29 cellular contexts compared by ENCODE assay signal in the genomic region with DNA sequence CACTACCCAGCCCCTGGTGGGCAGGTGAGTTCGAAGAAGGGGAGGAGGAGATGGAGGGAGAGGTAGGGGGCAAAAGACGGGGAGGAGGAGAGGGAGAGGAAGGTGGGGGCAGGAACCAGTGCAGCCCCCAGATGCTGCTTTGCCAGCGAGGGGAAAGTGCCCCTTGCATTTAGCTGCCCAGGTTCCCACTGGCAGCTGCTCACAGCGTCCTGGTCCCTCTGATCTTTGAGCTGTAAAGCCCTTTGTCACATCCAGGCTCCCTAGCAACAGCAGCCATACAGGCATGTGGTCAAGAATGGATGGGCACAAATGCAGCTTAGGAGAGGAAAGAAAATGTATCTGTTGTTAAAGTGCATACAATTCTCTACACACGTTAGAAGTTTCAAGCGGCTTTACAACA.
DNase-seq lines count a peak whose midpoint lies in the region; ATAC-seq, FAIRE-seq and TF ChIP-seq lines count a peak whose summit lies in the region.
"Had no signal": no experiment of that assay in that cellular context is flagged by ENCODE, and none has a peak within 500 bp of the region (broad histone marks: within the 10 kb centered on the region; RNA-seq: fewer than 3 reads in every experiment).

No MANE protein-coding gene starts in this region.

- H3K23me2 ChIP-seq in H1 (ENCODE audit: low read depth, low read length) = no peaks in the 10 kb centered on the region; the same call in 1 of the 2 replicates

- no peak overlapping the region for H3K23ac ChIP-seq in H1 (ENCODE audit: insufficient read length)
- H3K23ac ChIP-seq in neuronal stem cell (ENCODE audit: low read depth, low read length, poor library complexity) = no peak overlapping the region

- H4K20me1 ChIP-seq in DOHH2 (ENCODE audit: control insufficient read depth, insufficient read depth, low read depth, low read length) (no peaks in the 10 kb centered on the region), H1 (replicated peaks in 1 of 2; ENCODE audit: control insufficient read depth in 1 of 2, insufficient read depth in 2 of 2, low read length in 2 of 2) (no peaks in the 10 kb centered on the region)

- no peak for TF ChIP-seq EP300 in H1 (IDR thresholded peaks at IDR 0.05; ENCODE audit: borderline replicate concordance in 1 of 2, low read depth in 2 of 2, low read length in 2 of 2)

- no peak overlapping the region for H2BK5ac ChIP-seq in H1 (ENCODE audit: low read depth, low read length)
- no peak overlapping the region for H2BK5ac ChIP-seq in neuronal stem cell (ENCODE audit: low read length)

- WGBS in H1 (ENCODE audit: extremely low coverage in 1 of 2, insufficient coverage in 1 of 2, insufficient read length in 1 of 2, insufficient replicate concordance in 2 of 2, low coverage in 1 of 2, low lambda C conversion rate in 2 of 2, missing lambda C conversion rate in 1 of 2), 2 experiments = 81 to 100% methylated on average over 1 to 6 of the region's 6 CpGs
- no CpG with 5 or more reads among the region's 6 CpGs for WGBS in neuronal stem cell (ENCODE audit: extremely low coverage in 2 of 2, insufficient read length in 2 of 2, insufficient replicate concordance in 1 of 2), 2 donors

- H3K4me1 ChIP-seq in DOHH2 (ENCODE audit: control insufficient read depth, low read length) = peaks cover 54% of the 10 kb centered on the region
- H3K4me1 ChIP-seq in H1 (replicated peaks in 1 of 4; ENCODE audit: control insufficient read depth in 3 of 4, insufficient read depth in 4 of 4, low read length in 3 of 4) = peaks cover 0 to 5% (median 3%) of the 10 kb centered on the region in 4 experiments; a peak in 3 of 7 replicates
- H3K4me1 ChIP-seq in neuronal stem cell (ENCODE audit: control insufficient read depth in 2 of 2, insufficient read depth in 1 of 2, low read depth in 1 of 2, low read length in 2 of 2) = peaks cover 0 to 7% of the 10 kb centered on the region in 2 donors
- H3K4me1 ChIP-seq: colonic mucosa had no signal

- H2BK120ac ChIP-seq in H1 (replicated peaks; ENCODE audit: low read depth, low read length) = no peak overlapping the region
- no peak overlapping the region for H2BK120ac ChIP-seq in neuronal stem cell (ENCODE audit: low read depth, low read length)

- no peak for DNase-seq in activated CD8-positive, alpha-beta T cell treated with anti-CD3 and anti-CD28 coated beads, Interleukin-2, amount 10 ng/mL, durations not matched to agents 7 days and 5 days
- no peak for DNase-seq in activated CD8-positive, alpha-beta T cell treated with anti-CD3 and anti-CD28 coated beads for 36 hours
- DNase-seq in H1 (ENCODE audit: low read depth in 1 of 2, low spot score in 2 of 2) (no peak), neuronal stem cell (ENCODE audit: low spot score) (no peak), caudate nucleus (lab: John Stamatoyannopoulos, UW) (no peak), dedifferentiated amniotic fluid mesenchymal stem cell (ENCODE audit: extremely low spot score) (no peak)
- DNase-seq: activated CD4-positive, CD25-positive, alpha-beta regulatory T cell treated with anti-CD3 and anti-CD28 coated beads, Interleukin-2, amount 50 U/mL, for 72 hours; activated CD8-positive, alpha-beta memory T cell treated with anti-CD3 and anti-CD28 coated beads, Interleukin-2, amount 10 ng/mL, durations not matched to agents 7 days and 5 days; activated naive CD4-positive, alpha-beta T cell treated with anti-CD3 and anti-CD28 coated beads, Interleukin-2, amount 10 ng/mL, durations not matched to agents 7 days and 5 days; anterior cingulate cortex; C1 segment of cervical spinal cord; colonic mucosa; effector memory CD4-positive, alpha-beta T cell; erythroblast; glutamatergic neuron; HCEC 1CT; NCI-H2171 treated with DMSO at 0.1 percent for 48 hours; NCI-H510A treated with DMSO at 0.1 percent for 48 hours; nephron progenitor cell; Peyer's patch; spleen; substantia nigra; upper lobe of right lung had no signal

- no peak for TF ChIP-seq RAD21 in H1 (IDR thresholded peaks at IDR 0.05 in 1 of 2, conservative IDR thresholded peaks at IDR 0.05 in 1 of 2; ENCODE audit: low read depth in 2 of 2, low read length in 2 of 2)

- peaks cover 8% of the 10 kb centered on the region for H3K9me3 Mint-ChIP-seq in activated CD8-positive, alpha-beta T cell treated with anti-CD3 and anti-CD28 coated beads, Interleukin-2, amount 10 ng/mL, durations not matched to agents 7 days and 5 days (ENCODE audit: insufficient read depth)
- peaks cover 4% of the 10 kb centered on the region for H3K9me3 Mint-ChIP-seq in activated CD8-positive, alpha-beta T cell treated with anti-CD3 and anti-CD28 coated beads for 36 hours
- H3K9me3 Mint-ChIP-seq: activated naive CD4-positive, alpha-beta T cell treated with anti-CD3 and anti-CD28 coated beads, Interleukin-2, amount 10 ng/mL, durations not matched to agents 7 days and 5 days had no signal

- H3K4me3 ChIP-seq in DOHH2 (ENCODE audit: low read length) = 0 out of 2 replicates have a peak overlapping the region, but pooled peaks have one; percentile 71
- H3K4me3 ChIP-seq in H1 (ENCODE audit: extremely low read depth in 1 of 4, insufficient read depth in 2 of 4, low read depth in 3 of 4, low read length in 4 of 4) = no peak overlapping the region
- H3K4me3 ChIP-seq in neuronal stem cell (ENCODE audit: low read length in 2 of 2) = no peak overlapping the region
- H3K4me3 ChIP-seq: colonic mucosa, GM12878, Peyer's patch, right atrium auricular region, spleen, upper lobe of right lung had no signal

- H4K91ac ChIP-seq in H1 (replicated peaks; ENCODE audit: insufficient read length, low read length) = no peak overlapping the region
- no peak overlapping the region for H4K91ac ChIP-seq in neuronal stem cell (ENCODE audit: low read depth, low read length, poor library complexity)

- H3K27me3 ChIP-seq in DOHH2 (ENCODE audit: control insufficient read depth, low read length) = no peaks in the 10 kb centered on the region
- peaks cover 0 to 10% (median 6%) of the 10 kb centered on the region in 4 experiments; a peak in 2 of 7 replicates for H3K27me3 ChIP-seq in H1 (replicated peaks in 1 of 4; ENCODE audit: control insufficient read depth in 3 of 4, extremely low read depth in 1 of 4, insufficient read depth in 3 of 4, low read length in 3 of 4)
- H3K27me3 ChIP-seq in neuronal stem cell (ENCODE audit: control insufficient read depth in 3 of 3, insufficient read depth in 3 of 3, low read depth in 1 of 3, low read length in 3 of 3) = peaks cover 0 to 12% (median 0%) of the 10 kb centered on the region in 3 experiments
- H3K27me3 ChIP-seq: colonic mucosa, Peyer's patch, right atrium auricular region, spleen, upper lobe of right lung had no signal

- no peak overlapping the region for H3K9ac ChIP-seq in H1 (replicated peaks in 1 of 4; ENCODE audit: extremely low read depth in 1 of 4, low read depth in 3 of 4, low read length in 3 of 4)
- no peak overlapping the region for H3K9ac ChIP-seq in neuronal stem cell (ENCODE audit: low read depth, low read length, poor library complexity)
- H3K9ac ChIP-seq: KMS-11 had no signal

- H2AFZ ChIP-seq in H1 (ENCODE audit: low read length) (no peak overlapping the region), neuronal stem cell (ENCODE audit: low read length) (no peak overlapping the region)

- H4K5ac ChIP-seq in H1 (ENCODE audit: insufficient read length, low read depth, low read length) = no peak overlapping the region

- H3K4me2 ChIP-seq in DOHH2 (ENCODE audit: low read length) (peak overlapping the region; percentile 95), H1 (ENCODE audit: insufficient read depth in 1 of 2, low read depth in 2 of 2, low read length in 2 of 2) (no peak overlapping the region), neuronal stem cell (ENCODE audit: insufficient read depth, low read length, poor library complexity, severe bottlenecking) (no peak overlapping the region)
- H3K4me2 ChIP-seq: KMS-11 had no signal

- H2AK5ac ChIP-seq in H1 (ENCODE audit: low read depth, low read length) (0 out of 2 replicates have a peak overlapping the region, but pooled peaks have one; percentile 7), neuronal stem cell (ENCODE audit: low read depth, low read length) (peak overlapping the region; percentile 12)

- POLR2A ChIA-PET in activated CD8-positive, alpha-beta T cell treated with anti-CD3 and anti-CD28 coated beads, Interleukin-2, amount 10 ng/mL, durations not matched to agents 7 days and 5 days (lab: Charles Lee) = interaction anchor here (2.1 kb wide), 1 partner anchor 12 kb away, joined by 6 read pairs; no protein-coding TSS in a partner anchor
- POLR2A ChIA-PET in activated CD8-positive, alpha-beta T cell treated with anti-CD3 and anti-CD28 coated beads for 36 hours (lab: Charles Lee) = interaction anchor here (0.6 kb wide), 1 partner anchor 9 kb away, joined by 4 read pairs; no protein-coding TSS in a partner anchor
- POLR2A ChIA-PET in H1 (lab: Charles Lee; ENCODE audit: partially characterized antibody) = interaction anchor here (0.8 to 1.0 kb wide), 2 partner anchors 17 to 69 kb away, joined by 3 read pairs; no protein-coding TSS in a partner anchor

- TF ChIP-seq POLR2A in H1 (IDR thresholded peaks at IDR 0.05; ENCODE audit: control extremely low read depth in 1 of 2, low read depth in 2 of 2, low read length in 2 of 2) = no peak
- no peak for TF ChIP-seq POLR2A in GM18505 (IDR thresholded peaks at IDR 0.05; ENCODE audit: borderline replicate concordance, extremely low read depth, insufficient read depth, insufficient read length)

- CTCF ChIA-PET in activated CD8-positive, alpha-beta T cell treated with anti-CD3 and anti-CD28 coated beads, Interleukin-2, amount 10 ng/mL, durations not matched to agents 7 days and 5 days (lab: Charles Lee) = interaction anchor here (1.0 to 1.4 kb wide), 3 partner anchors 12 to 433 kb away, joined by 3 to 6 read pairs (median 5); no protein-coding TSS in a partner anchor
- CTCF ChIA-PET in activated CD8-positive, alpha-beta T cell treated with anti-CD3 and anti-CD28 coated beads for 36 hours (lab: Charles Lee) = no interaction called here
- CTCF ChIA-PET in H1 (lab: Charles Lee; ENCODE audit: partially characterized antibody) = interaction anchor here (0.8 to 2.1 kb wide), 7 partner anchors 10 to 383 kb away, joined by 3 to 6 read pairs (median 4); no protein-coding TSS in a partner anchor

- H2BK20ac ChIP-seq in H1 (ENCODE audit: low read length) = no peak overlapping the region

- no peak overlapping the region for H3K56ac ChIP-seq in H1 (replicated peaks; ENCODE audit: insufficient read length, low read depth, low read length)

- peak overlapping the region; percentile 98; the same call in 1 of the 2 replicates for H3K27ac ChIP-seq in DOHH2 (ENCODE audit: low read depth, low read length)
- no peak overlapping the region for H3K27ac ChIP-seq in H1 (ENCODE audit: low read depth, low read length)
- no peak overlapping the region for H3K27ac ChIP-seq in neuronal stem cell (replicated peaks; ENCODE audit: low read length)
- H3K27ac ChIP-seq in caudate nucleus (ENCODE audit: low read depth, low read length) = no peak overlapping the region
- H3K27ac ChIP-seq: colonic mucosa, KMS-11, right atrium auricular region, upper lobe of right lung had no signal

- H3K36me3 Mint-ChIP-seq in activated CD8-positive, alpha-beta T cell treated with anti-CD3 and anti-CD28 coated beads, Interleukin-2, amount 10 ng/mL, durations not matched to agents 7 days and 5 days (ENCODE audit: low read depth) = peaks cover 11% of the 10 kb centered on the region
- no peaks in the 10 kb centered on the region for H3K36me3 Mint-ChIP-seq in activated CD8-positive, alpha-beta T cell treated with anti-CD3 and anti-CD28 coated beads for 36 hours (ENCODE audit: low read depth)
- H3K36me3 Mint-ChIP-seq: activated CD8-positive, alpha-beta memory T cell treated with anti-CD3 and anti-CD28 coated beads, Interleukin-2, amount 10 ng/mL, durations not matched to agents 7 days and 5 days had no signal

- H2BK15ac ChIP-seq in H1 (ENCODE audit: low read length) (no peak overlapping the region), neuronal stem cell (ENCODE audit: low read length) (no peak overlapping the region)

- H3K9me3 ChIP-seq in DOHH2 (ENCODE audit: control insufficient read depth, insufficient read depth, low read length) (no peaks in the 10 kb centered on the region), H1 (ENCODE audit: insufficient read depth in 2 of 2, low read depth in 1 of 2, low read length in 1 of 2) (no peaks in the 10 kb centered on the region), neuronal stem cell (replicated peaks in 1 of 2; ENCODE audit: control insufficient read depth in 2 of 2, insufficient read depth in 1 of 2, low read depth in 1 of 2, low read length in 2 of 2) (peaks cover 2% of the 10 kb centered on the region in 2 donors)
- H3K9me3 ChIP-seq: colonic mucosa, Peyer's patch, upper lobe of right lung had no signal

- H2BK12ac ChIP-seq in H1 (ENCODE audit: low read depth, low read length) (peak overlapping the region; percentile 12; the same call in 1 of the 2 replicates), neuronal stem cell (ENCODE audit: low read length) (no peak overlapping the region)

- no peak for FAIRE-seq in H1 (lab: Jason Lieb, UNC)
- FAIRE-seq: GM12878, keratinocyte had no signal

- H3F3A ChIP-seq in DOHH2 (ENCODE audit: control insufficient read depth, insufficient read depth) = peaks cover 22% of the 10 kb centered on the region

- H3K36me3 ChIP-seq in DOHH2 (ENCODE audit: control insufficient read depth, low read length) (peaks cover 8% of the 10 kb centered on the region; the same call in 1 of the 2 replicates), H1 (ENCODE audit: control insufficient read depth in 2 of 4, insufficient read depth in 4 of 4, low read length in 3 of 4) (no peaks in the 10 kb centered on the region), neuronal stem cell (replicated peaks in 1 of 2; ENCODE audit: control insufficient read depth in 2 of 2, insufficient read depth in 2 of 2, low read length in 2 of 2) (no peaks in the 10 kb centered on the region)
- H3K36me3 ChIP-seq: colonic mucosa, Peyer's patch, right atrium auricular region, spleen, upper lobe of right lung had no signal

- H3K4ac ChIP-seq in H1 (replicated peaks; ENCODE audit: insufficient read length, low read depth, low read length) (no peak overlapping the region), neuronal stem cell (ENCODE audit: low read length) (no peak overlapping the region)

- peaks cover 44% of the 10 kb centered on the region for H3K4me1 Mint-ChIP-seq in activated CD8-positive, alpha-beta T cell treated with anti-CD3 and anti-CD28 coated beads, Interleukin-2, amount 10 ng/mL, durations not matched to agents 7 days and 5 days (ENCODE audit: low read depth)
- H3K4me1 Mint-ChIP-seq in activated CD8-positive, alpha-beta T cell treated with anti-CD3 and anti-CD28 coated beads for 36 hours (ENCODE audit: low read depth) = peaks cover 37% of the 10 kb centered on the region

- no peak overlapping the region for H3K4me3 Mint-ChIP-seq in activated CD8-positive, alpha-beta T cell treated with anti-CD3 and anti-CD28 coated beads, Interleukin-2, amount 10 ng/mL, durations not matched to agents 7 days and 5 days
- no peak overlapping the region for H3K4me3 Mint-ChIP-seq in activated CD8-positive, alpha-beta T cell treated with anti-CD3 and anti-CD28 coated beads for 36 hours
- H3K4me3 Mint-ChIP-seq: activated CD8-positive, alpha-beta memory T cell treated with anti-CD3 and anti-CD28 coated beads, Interleukin-2, amount 10 ng/mL, durations not matched to agents 7 days and 5 days; nephron progenitor cell had no signal

- ATAC-seq in activated CD8-positive, alpha-beta T cell treated with anti-CD3 and anti-CD28 coated beads, Interleukin-2, amount 10 ng/mL, durations not matched to agents 7 days and 5 days = no peak
- no peak for ATAC-seq in activated CD8-positive, alpha-beta T cell treated with anti-CD3 and anti-CD28 coated beads for 36 hours
- no peak for ATAC-seq in GM18505 (IDR thresholded peaks at IDR 0.05; ENCODE audit: unreplicated experiment)
- ATAC-seq: activated CD8-positive, alpha-beta memory T cell treated with anti-CD3 and anti-CD28 coated beads, Interleukin-2, amount 10 ng/mL, durations not matched to agents 7 days and 5 days; GM12878; upper lobe of right lung had no signal

- H3K79me1 ChIP-seq in H1 (ENCODE audit: low read depth, low read length) (no peaks in the 10 kb centered on the region), neuronal stem cell (ENCODE audit: low read depth, low read length) (no peaks in the 10 kb centered on the region)

- H3K14ac ChIP-seq in H1 (ENCODE audit: insufficient read length) = no peak overlapping the region
- H3K14ac ChIP-seq in neuronal stem cell (ENCODE audit: low read length) = no peak overlapping the region

- peak overlapping the region; percentile 89 for H3K27ac Mint-ChIP-seq in activated CD8-positive, alpha-beta T cell treated with anti-CD3 and anti-CD28 coated beads, Interleukin-2, amount 10 ng/mL, durations not matched to agents 7 days and 5 days
- no peak overlapping the region for H3K27ac Mint-ChIP-seq in activated CD8-positive, alpha-beta T cell treated with anti-CD3 and anti-CD28 coated beads for 36 hours
- H3K27ac Mint-ChIP-seq: nephron progenitor cell had no signal

- no peak for TF ChIP-seq CTCF in activated CD8-positive, alpha-beta T cell treated with anti-CD3 and anti-CD28 coated beads for 36 hours (IDR thresholded peaks at IDR 0.05)
- TF ChIP-seq CTCF in DOHH2 (IDR thresholded peaks at IDR 0.05; ENCODE audit: low read depth, low read length, poor library complexity, severe bottlenecking) = no peak
- TF ChIP-seq CTCF in H1 (IDR thresholded peaks at IDR 0.05; ENCODE audit: control extremely low read depth in 1 of 3, insufficient read depth in 1 of 3, low read depth in 1 of 3, low read length in 3 of 3) = no peak

- intact Hi-C loops in activated CD8-positive, alpha-beta T cell treated with anti-CD3 and anti-CD28 coated beads for 36 hours (cut with micrococcal nuclease) = no loop called here

- no peaks in the 10 kb centered on the region for H3K9me2 ChIP-seq in DOHH2 (replicated peaks; ENCODE audit: control insufficient read depth, low read length)

- no peak overlapping the region for H3K18ac ChIP-seq in H1 (ENCODE audit: extremely low read depth, low read length)
- peak overlapping the region; percentile 15 for H3K18ac ChIP-seq in neuronal stem cell (ENCODE audit: low read length)

- no peaks in the 10 kb centered on the region for H3K27me3 Mint-ChIP-seq in activated CD8-positive, alpha-beta T cell treated with anti-CD3 and anti-CD28 coated beads, Interleukin-2, amount 10 ng/mL, durations not matched to agents 7 days and 5 days (ENCODE audit: low read depth)
- H3K27me3 Mint-ChIP-seq in activated CD8-positive, alpha-beta T cell treated with anti-CD3 and anti-CD28 coated beads for 36 hours = no peaks in the 10 kb centered on the region
- H3K27me3 Mint-ChIP-seq: activated CD8-positive, alpha-beta memory T cell treated with anti-CD3 and anti-CD28 coated beads, Interleukin-2, amount 10 ng/mL, durations not matched to agents 7 days and 5 days had no signal

- H4K8ac ChIP-seq in H1 (ENCODE audit: extremely low read depth, insufficient read depth, low read length) = no peak overlapping the region; the same call in 1 of the 2 replicates
- no peak overlapping the region for H4K8ac ChIP-seq in neuronal stem cell (ENCODE audit: low read depth, low read length)

- no peaks in the 10 kb centered on the region for H3K79me2 ChIP-seq in DOHH2 (ENCODE audit: control insufficient read depth, low read length)
- no peaks in the 10 kb centered on the region for H3K79me2 ChIP-seq in H1 (ENCODE audit: control insufficient read depth in 1 of 2, insufficient read depth in 2 of 2, low read length in 2 of 2)
